23 cellular contexts compared by ENCODE assay signal in the genomic region with DNA sequence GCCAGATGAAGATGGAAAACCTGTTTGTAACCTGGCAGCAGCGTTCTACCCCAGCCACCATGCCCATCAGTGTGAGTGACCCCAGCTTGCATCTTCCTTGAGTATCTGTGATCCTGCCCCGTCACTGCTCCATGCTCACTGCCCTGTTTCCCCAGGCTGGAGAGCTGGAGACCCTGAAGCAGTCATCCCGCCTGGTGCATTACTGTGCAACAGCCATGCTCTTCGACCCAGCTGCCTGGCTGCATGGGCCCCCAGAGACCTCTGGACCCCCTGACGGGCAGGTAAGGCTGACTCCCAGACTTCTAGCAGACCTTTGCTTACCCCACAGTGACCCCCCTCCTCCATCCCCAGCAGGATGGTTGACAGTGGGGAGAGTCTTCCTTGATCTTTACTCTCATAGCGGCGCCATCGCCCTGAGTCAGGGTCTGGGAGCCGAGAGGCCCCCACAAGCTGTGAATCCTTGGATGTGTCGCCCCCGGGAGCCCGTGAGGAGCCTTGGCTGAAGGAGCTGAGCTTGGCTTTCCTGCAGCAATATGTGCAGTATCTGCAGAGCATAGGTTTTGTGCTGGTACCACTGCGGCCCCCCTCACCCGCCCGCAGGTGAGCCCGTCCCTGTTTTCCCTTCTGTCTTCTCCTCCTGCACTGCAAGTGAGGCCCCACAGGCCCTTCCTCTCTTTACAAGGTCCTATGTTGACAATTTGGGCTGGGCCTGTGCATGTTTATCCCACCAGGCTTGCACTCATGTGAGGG. TPM values are rescaled to one million over a fixed set of nuclear protein-coding genes. Genes with fewer than 3 reads are reported as not detected.
A peak's percentile ranks its signal among the peaks of the same experiment; 100 is the strongest.
DNase-seq lines count a peak whose midpoint lies in the region; ATAC-seq and TF ChIP-seq lines count a peak whose summit lies in the region.
"Had no signal": no experiment of that assay in that cellular context is flagged by ENCODE, and none has a peak within 500 bp of the region (broad histone marks: within the 10 kb centered on the region; RNA-seq: fewer than 3 reads in every experiment).

No MANE protein-coding gene starts in this region.

- TF ChIP-seq CTCF in sigmoid colon (IDR thresholded peaks at IDR 0.05) (no peak), omental fat pad (IDR thresholded peaks at IDR 0.05) (no peak)

- WGBS in sigmoid colon, 2 donors: 94 to 95% methylated on average over 16 of the region's 16 CpGs

- peaks cover 24% of the 10 kb centered on the region for H3K36me3 ChIP-seq in H7 (replicated peaks; ENCODE audit: control insufficient read depth, insufficient read depth, low read length)
- peaks cover 56 to 100% (median 69%) of the 10 kb centered on the region in 4 donors for H3K36me3 ChIP-seq in sigmoid colon

- H3K4me1 ChIP-seq in sigmoid colon: no peaks in the 10 kb centered on the region
- H3K4me1 ChIP-seq: ascending aorta, colonic mucosa had no signal

- ATAC-seq in omental fat pad (ENCODE audit: low FRiP score): no peak
- ATAC-seq: stimulated activated memory B cell treated with anti-CD40 and anti-IgM and Interleukin-4, amounts not matched to agents 10 μg/mL and 1 μg/mL and 100 μg/mL, for 72 hours had no signal

- TF ChIP-seq POLR2A in sigmoid colon (IDR thresholded peaks at IDR 0.05): no peak

- H3K4me3 ChIP-seq in H7 (ENCODE audit: insufficient read depth, low read depth, low read length) (no peak overlapping the region), sigmoid colon (no peak overlapping the region)
- H3K4me3 ChIP-seq: ascending aorta, cardiac muscle cell, colonic mucosa had no signal

- TF ChIP-seq EP300 in sigmoid colon (IDR thresholded peaks at IDR 0.05): no peak

- H3K27me3 ChIP-seq in H7 (ENCODE audit: control insufficient read depth, insufficient read depth, low read length) (no peaks in the 10 kb centered on the region), sigmoid colon (no peaks in the 10 kb centered on the region)
- H3K27me3 ChIP-seq: ascending aorta, cardiac muscle cell, colonic mucosa had no signal

- intact Hi-C loops in sigmoid colon (cut with DNase I): no loop called here

- H3K27ac ChIP-seq in sigmoid colon: no peak overlapping the region
- H3K27ac ChIP-seq: ascending aorta, colonic mucosa, VCaP had no signal

- peak; percentile 7 for DNase-seq in activated CD8-positive, alpha-beta memory T cell treated with anti-CD3 and anti-CD28 coated beads, Interleukin-2, amount 50 U/mL, for 4 hours
- no peak for DNase-seq in activated CD8-positive, alpha-beta memory T cell treated with anti-CD3 and anti-CD28 coated beads for 24 hours
- DNase-seq in H7 (peak; percentile 37), islet precursor cell (peak; percentile 37), sigmoid colon (peak; percentile 54), omental fat pad (ENCODE audit: low spot score) (no peak), SHP77 treated with DMSO at 0.1 percent for 48 hours (lab: John Stamatoyannopoulos, UW) (no peak)
- DNase-seq in effector CD4-positive, alpha-beta T cell: no peak
- DNase-seq: activated CD4-positive, alpha-beta T cell treated with anti-CD3 and anti-CD28 coated beads, Interleukin-2, amount 10 ng/mL, durations not matched to agents 7 days and 5 days; activated T-cell treated with anti-CD3 and anti-CD28 coated beads, Interleukin-2, amount 50 U/mL, for 48 hours; CD4-positive, CD25-positive, alpha-beta regulatory T cell; colonic mucosa; DMS79 treated with DMSO at 0.1 percent for 48 hours; effector memory CD4-positive, alpha-beta T cell; foreskin fibroblast; GF-D8; NCI-H1048; T1000 had no signal

- no peaks in the 10 kb centered on the region for H3K9me3 ChIP-seq in sigmoid colon
- H3K9me3 ChIP-seq: ascending aorta, colonic mucosa had no signal

RNA-seq across cellular contexts. Expression of gene HYI, which starts 10.4 kb away (rescaled TPM):
- 29.4 and 42.5 TPM in 2 replicates for total RNA-seq in H7 (2014; rRNA removed; shearing (Covaris generic))
- total RNA-seq in sigmoid colon (100 to 1,000 TPM in 1 of 4 donors, 10 to 100 TPM in 3; 65.8 to 104 (median 78.7) TPM), omental fat pad (10 to 100 TPM; 39.5 to 59.0 (median 53.2) TPM)
- 10 to 100 TPM; 40.4 to 72.8 (median 55.9) TPM for polyA plus RNA-seq in sigmoid colon
- total RNA-seq: A172 had no signal

RNA-seq across cellular contexts. Expression of gene SZT2, which starts 53.7 kb away (rescaled TPM):
- 12.2 and 19.0 TPM in 2 replicates for total RNA-seq in H7 (2014; rRNA removed; shearing (Covaris generic))
- 10 to 100 TPM; 19.1 to 47.4 (median 25.2) TPM for total RNA-seq in sigmoid colon
- polyA plus RNA-seq in sigmoid colon: 10 to 100 TPM in 1 of 3 donors, 1 to 10 TPM in 2; 4.6 to 39.2 (median 4.8) TPM
- total RNA-seq in omental fat pad: 10 to 100 TPM; 26.4 to 61.9 (median 36.7) TPM

RNA-seq across cellular contexts. Expression of gene MED8, which starts 53.8 kb away (rescaled TPM):
- total RNA-seq in H7 (2014; rRNA removed; shearing (Covaris generic)): 37.6 and 41.2 TPM in 2 replicates
- total RNA-seq in sigmoid colon (10 to 100 TPM; 25.3 to 33.4 (median 29.6) TPM), omental fat pad (10 to 100 TPM; 26.3 to 51.4 (median 37.1) TPM)
- 10 to 100 TPM; 34.2 to 43.9 (median 36.6) TPM for polyA plus RNA-seq in sigmoid colon

Comparison
In these comparisons a context has a peak if more than half of its experiments do, and no peak if none do; other contexts are left out.
1. DNase-seq: peak in activated CD8-positive, alpha-beta memory T cell treated with anti-CD3 and anti-CD28 coated beads, Interleukin-2, amount 50 U/mL, for 4 hours (single experiment), H7 (single experiment), islet precursor cell (single experiment) and sigmoid colon (single experiment); none in activated CD8-positive, alpha-beta memory T cell treated with anti-CD3 and anti-CD28 coated beads for 24 hours (single experiment), omental fat pad (single experiment), SHP77 treated with DMSO at 0.1 percent for 48 hours (single experiment) and effector CD4-positive, alpha-beta T cell (single experiment).